Comparison of ENCODE assay signal across 6 cellular contexts in genomic region chr6:79745282-79745681, GRCh38.
DNase-seq lines count a peak whose midpoint lies in the region; ATAC-seq, FAIRE-seq and TF ChIP-seq lines count a peak whose summit lies in the region.
"Not testable (repeated sequence)": the region's sequence is repeated elsewhere in the genome, so short reads cannot be mapped to it uniquely, and the experiment has no call there.

No MANE protein-coding gene starts in this region.

- peak; percentile 22 for DNase-seq in DMS 273 (lab: John Stamatoyannopoulos, UW; ENCODE audit: unreplicated experiment)
- DNase-seq in DMS53 (lab: John Stamatoyannopoulos, UW): peak; percentile 2
- DNase-seq in K562 (ENCODE audit: extremely low read depth in 1 of 4, low spot score in 3 of 4); HepG2 (ENCODE audit: low spot score): not testable (repeated sequence)

- H3K79me2 ChIP-seq in K562 (ENCODE audit: control insufficient read depth, insufficient read depth, low read length); HepG2 (ENCODE audit: insufficient read depth, low read length): not testable (repeated sequence)

- FAIRE-seq in K562 (lab: Jason Lieb, UNC); HepG2 (lab: Jason Lieb, UNC): not testable (repeated sequence)
- FAIRE-seq in endometrium (lab: Jason Lieb, UNC): peak; percentile 45

- CTCF ChIA-PET in HEK293 (lab: Yijun Ruan, JAX): interaction anchor here (0.6 kb wide), 1 partner anchor 354 kb away, joined by 3 read pairs; no protein-coding TSS in a partner anchor
- CTCF ChIA-PET in K562 (lab: Yijun Ruan, JAX; ENCODE audit: low intra/inter-chr PET ratio); HepG2 (lab: Yijun Ruan, JAX; ENCODE audit: low intra/inter-chr PET ratio, low total read pairs): not testable (repeated sequence)

- ATAC-seq in K562, HepG2: not testable (repeated sequence)

- POLR2A ChIA-PET in HEK293 (lab: Yijun Ruan, JAX); K562 (lab: Yijun Ruan, JAX); HepG2 (lab: Yijun Ruan, JAX): not testable (repeated sequence)

- not testable (repeated sequence) for H4K20me1 ChIP-seq in K562 (replicated peaks; ENCODE audit: control insufficient read depth, insufficient read depth, low read length); HepG2 (ENCODE audit: insufficient read depth, low read length)

- not testable (repeated sequence) for H3K27ac ChIP-seq in HEK293 (ENCODE audit: extremely low read depth, low read depth, low read length); K562 (ENCODE audit: extremely low read depth, low read depth, low read length); HepG2 (ENCODE audit: extremely low read length, insufficient read depth, low read length)

- 0% methylated on average over 2 of the region's 2 CpGs for WGBS in K562 (ENCODE audit: insufficient coverage, low coverage, missing lambda C conversion rate)
- 3% methylated on average over 2 of the region's 2 CpGs for WGBS in HepG2 (ENCODE audit: low lambda C conversion rate)

- not testable (repeated sequence) for H3K4me3 ChIP-seq in HEK293 (ENCODE audit: low read depth, low read length); K562; HepG2 (replicated peaks in 1 of 3; ENCODE audit: insufficient read depth in 1 of 3, low read depth in 2 of 3, low read length in 3 of 3)

- not testable (repeated sequence) for H3K9ac ChIP-seq in K562 (ENCODE audit: insufficient read depth in 1 of 2, low read depth in 2 of 2, low read length in 2 of 2); HepG2 (ENCODE audit: insufficient read depth, low read depth, low read length)

- TF ChIP-seq RAD21 in K562 (CRISPR knock-in tag; conservative IDR thresholded peaks at IDR 0.05 in 1 of 2, IDR thresholded peaks at IDR 0.05 in 1 of 2); HepG2 (CRISPR knock-in tag; IDR thresholded peaks at IDR 0.05): not testable (repeated sequence)

- TF ChIP-seq POLR2A in K562 (conservative IDR thresholded peaks at IDR 0.05); HepG2 (IDR thresholded peaks at IDR 0.05; ENCODE audit: insufficient read depth in 1 of 2, low read depth in 2 of 2, low read length in 2 of 2): not testable (repeated sequence)

- not testable (repeated sequence) for H3K9me1 ChIP-seq in K562 (ENCODE audit: control insufficient read depth, insufficient read depth, low read length)

- not testable (repeated sequence) for TF ChIP-seq EP300 in K562 (IDR thresholded peaks at IDR 0.05; ENCODE audit: low read length); HepG2 (IDR thresholded peaks at IDR 0.05; ENCODE audit: low read depth in 2 of 2, low read length in 2 of 2); HepG2 (CRISPR knock-in tag; IDR thresholded peaks at IDR 0.05; ENCODE audit: borderline replicate concordance)

- not testable (repeated sequence) for BruUV-seq in K562 (replicated peaks; lab: Mats Ljungman, UMichigan); HepG2 (replicated peaks; lab: Mats Ljungman, UMichigan)

- intact Hi-C loops in K562 (cut with micrococcal nuclease); HepG2 (cut with micrococcal nuclease; ENCODE audit: unreplicated experiment): not testable (repeated sequence)

- H3K27me3 ChIP-seq in K562 (ENCODE audit: control insufficient read depth in 2 of 2, insufficient read depth in 2 of 2, low read length in 2 of 2); HepG2 (ENCODE audit: control insufficient read depth in 1 of 2, insufficient read depth in 2 of 2, low read length in 2 of 2): not testable (repeated sequence)

- not testable (repeated sequence) for H3K4me2 ChIP-seq in K562 (ENCODE audit: insufficient read depth, low read length); HepG2 (ENCODE audit: low read depth, low read length)

- not testable (repeated sequence) for H3K4me1 ChIP-seq in HEK293 (ENCODE audit: control insufficient read depth, insufficient read depth, low read length); K562 (replicated peaks in 1 of 2; ENCODE audit: control insufficient read depth in 2 of 2, insufficient read depth in 2 of 2, low read length in 2 of 2); HepG2 (ENCODE audit: insufficient read depth, low read length)

- H3K9me3 ChIP-seq in HEK293 (ENCODE audit: control insufficient read depth, insufficient read depth, low read depth, low read length); K562 (replicated peaks; ENCODE audit: control insufficient read depth, insufficient read depth, low read depth, low read length); HepG2 (ENCODE audit: low read length): not testable (repeated sequence)

- in situ Hi-C loops in K562 (cut with MboI); HepG2 (cut with HindIII; ENCODE audit: extremely low pct_ligation_motif_present, low pct_unique_long_range_greater_than_20kb): not testable (repeated sequence)

- not testable (repeated sequence) for H3K36me3 ChIP-seq in HEK293 (ENCODE audit: control insufficient read depth in 2 of 2, insufficient read depth in 1 of 2, low read length in 2 of 2); K562 (ENCODE audit: control insufficient read depth, insufficient read depth, low read length); HepG2 (replicated peaks in 1 of 2; ENCODE audit: control insufficient read depth in 1 of 2, insufficient read depth in 2 of 2, low read length in 2 of 2)

- H2AFZ ChIP-seq in K562 (ENCODE audit: low read depth, low read length); HepG2 (ENCODE audit: low read length): not testable (repeated sequence)

- not testable (repeated sequence) for TF ChIP-seq CTCF in HEK293 (tag by site-specific recombination; IDR thresholded peaks at IDR 0.05); K562 (IDR thresholded peaks at IDR 0.05 in 2 of 3, conservative IDR thresholded peaks at IDR 0.05 in 1 of 3; ENCODE audit: insufficient read depth in 2 of 3, low read depth in 1 of 3, low read length in 3 of 3); HepG2 (CRISPR knock-in tag; IDR thresholded peaks at IDR 0.05)

TF ChIP-seq in HEK293, 187 proteins besides CTCF, POLR2A, EP300 and RAD21:
- TF ChIP-seq SETDB1 (IDR thresholded peaks at IDR 0.05; ENCODE audit: insufficient read length, low read length): peak; percentile 28

TF ChIP-seq in HepG2, 621 proteins besides CTCF, POLR2A, EP300 and RAD21:
- TF ChIP-seq ZNF431 (CRISPR knock-in tag; IDR thresholded peaks at IDR 0.05; ENCODE audit: borderline replicate concordance, low read depth): peak; percentile 54; the same call in 1 of the 2 replicates
